In the genomic region with DNA sequence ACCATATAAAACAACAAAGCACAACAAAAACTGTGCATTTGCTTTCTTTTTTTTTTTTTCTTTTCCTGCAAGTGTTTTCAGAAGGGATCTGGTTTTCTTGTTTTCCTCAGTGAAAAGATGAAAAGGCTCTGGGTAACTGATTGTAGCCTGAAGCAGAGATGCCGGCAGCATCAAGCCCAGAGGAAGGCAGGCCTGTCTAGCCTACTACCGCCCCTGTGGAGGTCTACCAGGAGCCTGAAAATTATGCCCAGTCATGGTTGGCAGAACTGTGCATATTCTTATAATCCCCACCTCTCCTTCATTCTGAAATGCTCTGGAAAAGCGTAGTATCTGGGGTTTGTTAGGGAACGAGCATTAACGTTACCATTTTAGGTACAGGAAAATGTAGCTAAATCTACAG, we compare ENCODE assay signal across 16 cellular contexts. TPM values are rescaled to one million over a fixed set of nuclear protein-coding genes. Genes with fewer than 3 reads are reported as not detected.
DNase-seq lines count a peak whose midpoint lies in the region; ATAC-seq, FAIRE-seq and TF ChIP-seq lines count a peak whose summit lies in the region.
"Had no signal": no experiment of that assay in that cellular context is flagged by ENCODE, and none has a peak within 500 bp of the region (broad histone marks: within the 10 kb centered on the region; RNA-seq: fewer than 3 reads in every experiment).

No MANE protein-coding gene starts in this region.

- FAIRE-seq in endothelial cell of umbilical vein (lab: Jason Lieb, UNC), result no peak
- FAIRE-seq: HTR-8/SVneo had no signal

- no peak overlapping the region for H2AK5ac ChIP-seq in trophoblast cell (ENCODE audit: low read length)

- no peaks in the 10 kb centered on the region for H3K9me2 ChIP-seq in PC-3 (replicated peaks; ENCODE audit: low read length)

- no peaks in the 10 kb centered on the region for H3K79me2 ChIP-seq in ACC112 (ENCODE audit: control insufficient read depth, insufficient read depth, low read length, unreplicated experiment)
- H3K79me2 ChIP-seq in endothelial cell of umbilical vein (ENCODE audit: control insufficient read depth, insufficient read depth, low read length), result no peaks in the 10 kb centered on the region
- peaks cover 12% of the 10 kb centered on the region for H3K79me2 ChIP-seq in trophoblast cell (ENCODE audit: control insufficient read depth, insufficient read depth, low read length, poor library complexity)
- H3K79me2 ChIP-seq in PC-3 (ENCODE audit: low read length), result no peaks in the 10 kb centered on the region

- dilution Hi-C loops in endothelial cell of umbilical vein (cut with MboI; ENCODE audit: extremely low pct_ligation_motif_present, low sequenced_read_pairs), result no loop called here

- peak overlapping the region; percentile 81 for H2BK5ac ChIP-seq in trophoblast cell (ENCODE audit: low read depth, low read length, poor library complexity)

- TF ChIP-seq POLR2A in endothelial cell of umbilical vein (IDR thresholded peaks at IDR 0.05; ENCODE audit: low read depth, low read length), result no peak

- DNase-seq in SJSA1 (ENCODE audit: low read depth in 1 of 2, low spot score in 2 of 2) (no peak), endothelial cell of umbilical vein (ENCODE audit: low read depth, low spot score) (no peak), trophoblast cell (no peak), PC-3 (no peak), NCI-H345 treated with DMSO at 0.1 percent for 48 hours (lab: John Stamatoyannopoulos, UW; ENCODE audit: unreplicated experiment) (no peak)
- no peak for DNase-seq in activated effector memory CD4-positive, alpha-beta T cell treated with anti-CD3 and anti-CD28 coated beads, Interleukin-2, amount 50 U/mL, for 16 hours
- DNase-seq: activated CD4-positive, alpha-beta T cell treated with anti-CD3 and anti-CD28 coated beads for 1 hour; activated T-cell treated with anti-CD3 and anti-CD28 coated beads for 4 hours; effector memory CD4-positive, alpha-beta T cell; natural killer cell; T-helper 1 cell had no signal

- no peak overlapping the region for H3K23ac ChIP-seq in trophoblast cell (ENCODE audit: low read length)

- CTCF ChIA-PET in endothelial cell of umbilical vein (lab: Charles Lee), result interaction anchor here (1.4 to 2.2 kb wide), 3 partner anchors 8 to 172 kb away, joined by 3 to 9 read pairs (median 8); no protein-coding TSS in a partner anchor
- CTCF ChIA-PET in PC-3 (lab: Charles Lee), result no interaction called here

- H3K4me3 ChIP-seq in ACC112 (ENCODE audit: low read depth, low read length) (no peak overlapping the region), SJSA1 (no peak overlapping the region), endothelial cell of umbilical vein (replicated peaks in 1 of 3; ENCODE audit: insufficient read depth in 1 of 3, low read depth in 1 of 3, low read length in 3 of 3) (no peak overlapping the region), trophoblast cell (ENCODE audit: low read depth, low read length) (no peak overlapping the region), PC-3 (ENCODE audit: low read length) (no peak overlapping the region)

- POLR2A ChIA-PET in endothelial cell of umbilical vein (lab: Charles Lee), result interaction anchor here (0.6 to 1.1 kb wide), 3 partner anchors 18 to 256 kb away, joined by 3 to 15 read pairs (median 3); partner anchors contain the start of gene USPL1
- POLR2A ChIA-PET in PC-3 (lab: Charles Lee; ENCODE audit: unreplicated experiment), result no interaction called here

- H3K18ac ChIP-seq in trophoblast cell (ENCODE audit: low read length), result no peak overlapping the region

- BruUV-seq in endothelial cell of umbilical vein (replicated peaks; lab: Mats Ljungman, UMichigan) (TSS peak; percentile 56), PC-3 (replicated peaks; lab: Mats Ljungman, UMichigan) (no TSS peak)

- H3K4me2 ChIP-seq in endothelial cell of umbilical vein (ENCODE audit: insufficient read depth, low read length) (peak overlapping the region; percentile 64), trophoblast cell (ENCODE audit: low read length) (no peak overlapping the region), PC-3 (ENCODE audit: low read length) (no peak overlapping the region)

- no peak overlapping the region for H4K12ac ChIP-seq in trophoblast cell (ENCODE audit: low read depth, low read length)

- intact Hi-C loops in endothelial cell of umbilical vein (cut with micrococcal nuclease) (loop anchor here (2.0 kb wide), 1 partner anchor 171 kb away; no protein-coding TSS in a partner anchor), PC-3 (cut with micrococcal nuclease) (no loop called here)

- H4K91ac ChIP-seq in trophoblast cell (ENCODE audit: low read depth, low read length), result peak overlapping the region; percentile 45

- no peak overlapping the region for H3K4ac ChIP-seq in trophoblast cell (ENCODE audit: low read depth, low read length)

- no peaks in the 10 kb centered on the region for H3K9me3 ChIP-seq in SJSA1 (replicated peaks)
- no peaks in the 10 kb centered on the region for H3K9me3 ChIP-seq in endothelial cell of umbilical vein (replicated peaks; ENCODE audit: control insufficient read depth, insufficient read depth, low read length)
- H3K9me3 ChIP-seq in trophoblast cell (ENCODE audit: insufficient read depth, low read depth, low read length), result no peaks in the 10 kb centered on the region
- no peaks in the 10 kb centered on the region for H3K9me3 ChIP-seq in PC-3 (ENCODE audit: low read length)

- H4K8ac ChIP-seq in trophoblast cell (ENCODE audit: low read depth, low read length), result no peak overlapping the region

- H3K9ac ChIP-seq in endothelial cell of umbilical vein (replicated peaks; ENCODE audit: extremely low read depth, insufficient read depth, low read length) (peak overlapping the region; percentile 77), trophoblast cell (ENCODE audit: low read length) (no peak overlapping the region), PC-3 (ENCODE audit: low read length) (no peak overlapping the region)

- H2AFZ ChIP-seq in ACC112 (ENCODE audit: low read length, unreplicated experiment) (no peak overlapping the region), endothelial cell of umbilical vein (ENCODE audit: low read depth, low read length) (peak overlapping the region; percentile 53), trophoblast cell (ENCODE audit: insufficient read depth, low read length, poor library complexity) (no peak overlapping the region), PC-3 (ENCODE audit: low read length) (no peak overlapping the region)

- H2BK12ac ChIP-seq in trophoblast cell (ENCODE audit: low read length), result no peak overlapping the region

- H3K36me3 ChIP-seq in ACC112 (ENCODE audit: insufficient read depth, low read length), result no peaks in the 10 kb centered on the region
- H3K36me3 ChIP-seq in SJSA1, result no peaks in the 10 kb centered on the region
- no peaks in the 10 kb centered on the region for H3K36me3 ChIP-seq in endothelial cell of umbilical vein (ENCODE audit: control insufficient read depth in 2 of 2, extremely low read depth in 1 of 2, insufficient read depth in 2 of 2, low read length in 2 of 2)
- H3K36me3 ChIP-seq in trophoblast cell (ENCODE audit: control insufficient read depth in 1 of 2, insufficient read depth in 2 of 2, low read length in 2 of 2), result no peaks in the 10 kb centered on the region
- no peaks in the 10 kb centered on the region for H3K36me3 ChIP-seq in PC-3 (ENCODE audit: low read depth, low read length)

- H2BK120ac ChIP-seq in trophoblast cell (ENCODE audit: insufficient read depth, low read length, poor library complexity), result peak overlapping the region; percentile 82

- H3K27ac ChIP-seq in ACC112 (ENCODE audit: low read depth, low read length), result peak overlapping the region; percentile 63
- H3K27ac ChIP-seq in SJSA1, result peak overlapping the region; percentile 66
- peak overlapping the region; percentile 79 for H3K27ac ChIP-seq in endothelial cell of umbilical vein (ENCODE audit: insufficient read depth, low read depth, low read length)
- peak overlapping the region; percentile 97 for H3K27ac ChIP-seq in trophoblast cell (ENCODE audit: low read depth, low read length)
- H3K27ac ChIP-seq in PC-3 (ENCODE audit: low read length), result no peak overlapping the region

- H3K9me1 ChIP-seq in endothelial cell of umbilical vein (replicated peaks; ENCODE audit: control insufficient read depth, extremely low read depth, insufficient read depth, low read length), result no peaks in the 10 kb centered on the region

- H3F3A ChIP-seq in PC-3 (ENCODE audit: low read length, unreplicated experiment), result no peaks in the 10 kb centered on the region

- H3K14ac ChIP-seq in trophoblast cell (ENCODE audit: low read length), result no peak overlapping the region

- peaks cover 56% of the 10 kb centered on the region for H3K79me1 ChIP-seq in trophoblast cell (ENCODE audit: low read length)

- H4K20me1 ChIP-seq in endothelial cell of umbilical vein (replicated peaks; ENCODE audit: control insufficient read depth, extremely low read depth, insufficient read depth, low read length) (no peaks in the 10 kb centered on the region), PC-3 (ENCODE audit: low read length) (no peaks in the 10 kb centered on the region)

- no CpG with 5 or more reads among the region's 5 CpGs for WGBS in trophoblast cell (ENCODE audit: extremely low coverage, insufficient coverage, insufficient read length)

- ATAC-seq in GM21737 (IDR thresholded peaks at IDR 0.05; ENCODE audit: unreplicated experiment) (no peak), PC-3 (no peak)
- ATAC-seq: natural killer cell had no signal

- H3K4me1 ChIP-seq in ACC112 (ENCODE audit: control insufficient read depth, insufficient read depth, low read length, unreplicated experiment) (peaks cover 48% of the 10 kb centered on the region), SJSA1 (replicated peaks) (peaks cover 49% of the 10 kb centered on the region), endothelial cell of umbilical vein (ENCODE audit: control insufficient read depth, extremely low read depth, insufficient read depth, low read length) (peaks cover 50% of the 10 kb centered on the region), trophoblast cell (ENCODE audit: control insufficient read depth in 1 of 2, insufficient read depth in 2 of 2, low read length in 2 of 2) (peaks cover 38 to 46% of the 10 kb centered on the region in 2 experiments), PC-3 (ENCODE audit: insufficient read depth, low read length) (no peaks in the 10 kb centered on the region)

- TF ChIP-seq CTCF in endothelial cell of umbilical vein (IDR thresholded peaks at IDR 0.05; ENCODE audit: extremely low read depth in 1 of 2, insufficient read depth in 1 of 2, low read depth in 1 of 2, low read length in 2 of 2) (no peak), PC-3 (conservative IDR thresholded peaks at IDR 0.05; ENCODE audit: low read depth, low read length) (no peak)

- H3K27me3 ChIP-seq in ACC112 (ENCODE audit: insufficient read depth, low read length) (no peaks in the 10 kb centered on the region), SJSA1 (replicated peaks) (no peaks in the 10 kb centered on the region), endothelial cell of umbilical vein (ENCODE audit: control insufficient read depth in 2 of 2, insufficient read depth in 2 of 2, low read length in 2 of 2) (no peaks in the 10 kb centered on the region), trophoblast cell (ENCODE audit: insufficient read depth, low read length) (no peaks in the 10 kb centered on the region), PC-3 (ENCODE audit: low read length) (no peaks in the 10 kb centered on the region)

RNA-seq across cellular contexts. Expression of gene MEDAG, which starts 32.6 kb away (rescaled TPM):
- total RNA-seq in SJSA1 (2014; rRNA removed; shearing (Covaris generic)), result not detected in 2 replicates
- total RNA-seq in endothelial cell of umbilical vein (27.2 and 30.2 TPM in 2 replicates), PC-3 (2014; rRNA removed) (not detected in 2 replicates)
- polyA plus RNA-seq in endothelial cell of umbilical vein, result 23.8 and 27.2 TPM in 2 replicates
- 30.8 and 32.6 TPM in 2 replicates for polyA plus RNA-seq in endothelial cell of umbilical vein (2011; cell fraction: cytosol; rRNA removed)
- polyA plus RNA-seq in endothelial cell of umbilical vein (2011; cell fraction: nucleus; rRNA removed), result 31.0 and 31.2 TPM in 2 replicates
- 54.9 and 80.5 TPM in 2 replicates for polyA plus RNA-seq in endothelial cell of umbilical vein (2012)
- polyA minus RNA-seq in endothelial cell of umbilical vein, result 20.8 and 21.5 TPM in 2 replicates
- not detected for polyA minus RNA-seq in endothelial cell of umbilical vein (2011; cell fraction: cytosol; rRNA and poly(A)+ RNA removed)
- 14.2 and 14.3 TPM in 2 replicates for polyA minus RNA-seq in endothelial cell of umbilical vein (2011; cell fraction: nucleus; rRNA and poly(A)+ RNA removed)
- polyA plus RNA-seq in trophoblast cell (2013), result 0.58 and 0.63 TPM in 2 replicates
- total RNA-seq: natural killer cell, NCI-H460 had no signal

RNA-seq across cellular contexts. Expression of gene TEX26, which starts 58.9 kb away (rescaled TPM):
- not detected in 2 replicates for total RNA-seq in SJSA1 (2014; rRNA removed; shearing (Covaris generic))
- total RNA-seq in endothelial cell of umbilical vein, result not detected in 2 replicates
- not detected in 2 replicates for polyA plus RNA-seq in endothelial cell of umbilical vein
- not detected in 2 replicates for polyA plus RNA-seq in endothelial cell of umbilical vein (2011; cell fraction: cytosol; rRNA removed)
- not detected in 2 replicates for polyA plus RNA-seq in endothelial cell of umbilical vein (2011; cell fraction: nucleus; rRNA removed)
- polyA plus RNA-seq in endothelial cell of umbilical vein (2012), result not detected in 2 replicates
- not detected in 2 replicates for polyA minus RNA-seq in endothelial cell of umbilical vein
- not detected for polyA minus RNA-seq in endothelial cell of umbilical vein (2011; cell fraction: cytosol; rRNA and poly(A)+ RNA removed)
- not detected in 2 replicates for polyA minus RNA-seq in endothelial cell of umbilical vein (2011; cell fraction: nucleus; rRNA and poly(A)+ RNA removed)
- 0.12 TPM in 1 of 2 replicates, not detected in the other for polyA plus RNA-seq in trophoblast cell (2013)
- not detected in 2 replicates for total RNA-seq in PC-3 (2014; rRNA removed)
- total RNA-seq: natural killer cell, NCI-H460, OCI-LY7 had no signal

Comparison
In these comparisons a context has a peak if more than half of its experiments do, and no peak if none do; other contexts are left out.
1. RNA of gene MEDAG, which starts 32.6 kb away (total RNA-seq): 27.2 to 30.2 TPM in endothelial cell of umbilical vein; not detected in SJSA1 and not detected in PC-3; every median in the first group is over 10 times any median in the second.